Comparison of ENCODE assay signal across 8 cellular contexts in genomic region chr12:98955284-98955683, GRCh38.
DNase-seq lines count a peak whose midpoint lies in the region; ATAC-seq and TF ChIP-seq lines count a peak whose summit lies in the region.

No MANE protein-coding gene starts in this region.

- H3K9me3 ChIP-seq in gastrocnemius medialis (no peaks in the 10 kb centered on the region), thyroid gland (no peaks in the 10 kb centered on the region)

- H3K4me1 ChIP-seq in gastrocnemius medialis (no peaks in the 10 kb centered on the region), thyroid gland (no peaks in the 10 kb centered on the region)

- peak; percentile 16 for DNase-seq in EL
- DNase-seq in HT-29 (ENCODE audit: low spot score): peak; percentile 66
- no peak for DNase-seq in astrocyte of the cerebellum (ENCODE audit: low read depth)
- DNase-seq in gastrocnemius medialis: no peak
- DNase-seq in DMS153 treated with DMSO at 0.1 percent for 48 hours (lab: John Stamatoyannopoulos, UW; ENCODE audit: unreplicated experiment): no peak
- no peak for DNase-seq in thyroid gland
- no peak for DNase-seq in activated naive CD4-positive, alpha-beta T cell treated with Interleukin-2 at 50 U/mL for 16 hours

- TF ChIP-seq POLR2A in gastrocnemius medialis (IDR thresholded peaks at IDR 0.05) (no peak), thyroid gland (IDR thresholded peaks at IDR 0.05) (no peak)

- H3K27ac ChIP-seq in gastrocnemius medialis (no peak overlapping the region), thyroid gland (no peak overlapping the region)

- intact Hi-C loops in gastrocnemius medialis (cut with DNase I; ENCODE audit: low total_unique reads) (no loop called here), thyroid gland (cut with DNase I) (no loop called here)

- H3K27me3 ChIP-seq in gastrocnemius medialis: no peaks in the 10 kb centered on the region
- no peaks in the 10 kb centered on the region for H3K27me3 ChIP-seq in thyroid gland

- TF ChIP-seq CTCF in astrocyte of the cerebellum (IDR thresholded peaks at IDR 0.05; ENCODE audit: low read depth, low read length, missing control alignments) (peak; percentile 48), gastrocnemius medialis (IDR thresholded peaks at IDR 0.05 in 4 of 5, conservative IDR thresholded peaks at IDR 0.05 in 1 of 5) (no peak), thyroid gland (IDR thresholded peaks at IDR 0.05) (peak in 1 of 6 experiments; percentile 15)

- H3K4me3 ChIP-seq in astrocyte of the cerebellum (ENCODE audit: low read depth, low read length): no peak overlapping the region
- no peak overlapping the region for H3K4me3 ChIP-seq in gastrocnemius medialis
- no peak overlapping the region for H3K4me3 ChIP-seq in thyroid gland (replicated peaks in 1 of 3)

- no peaks in the 10 kb centered on the region for H3K36me3 ChIP-seq in gastrocnemius medialis
- no peaks in the 10 kb centered on the region for H3K36me3 ChIP-seq in thyroid gland

- in situ Hi-C loops in astrocyte of the cerebellum (cut with HindIII; ENCODE audit: low sequenced_read_pairs) (no loop called here), gastrocnemius medialis (cut with MboI; ENCODE audit: low sequenced_read_pairs in 4 of 4) (no loop called here)

- WGBS in thyroid gland, 2 donors: 64 to 66% methylated on average over 4 of the region's 4 CpGs

- ATAC-seq in GM19463 (IDR thresholded peaks at IDR 0.05; ENCODE audit: unreplicated experiment) (peak; percentile 70), gastrocnemius medialis (no peak)

Comparison
In these comparisons a context has a peak if more than half of its experiments do, and no peak if none do; other contexts are left out.
1. DNase-seq: peak in EL (single experiment) and HT-29 (single experiment); none in astrocyte of the cerebellum (single experiment), gastrocnemius medialis (0 of 2), DMS153 treated with DMSO at 0.1 percent for 48 hours (single experiment), thyroid gland (0 of 2) and activated naive CD4-positive, alpha-beta T cell treated with Interleukin-2 at 50 U/mL for 16 hours (single experiment).